1 cellular context compared by ENCODE assay signal in genomic region chr6:166387642-166388325, GRCh38.
A peak's percentile ranks its signal among the peaks of the same experiment; 100 is the strongest.
TF ChIP-seq lines count a peak whose summit lies in the region.

No MANE protein-coding gene starts in this region.

TF ChIP-seq in HepG2, 621 proteins besides CTCF, POLR2A, EP300 and RAD21 (continued from another document and continues in another):
- TF ChIP-seq MNT (IDR thresholded peaks at IDR 0.05) (no peak), TRIM22 (IDR thresholded peaks at IDR 0.05) (no peak), GPN1 (CRISPR knock-in tag; IDR thresholded peaks at IDR 0.05; ENCODE audit: borderline replicate concordance) (no peak), ZNF83 (CRISPR knock-in tag; IDR thresholded peaks at IDR 0.05; ENCODE audit: borderline replicate concordance) (no peak), LBX2 (CRISPR knock-in tag; IDR thresholded peaks at IDR 0.05; ENCODE audit: borderline replicate concordance) (no peak), ZNF343 (CRISPR knock-in tag; IDR thresholded peaks at IDR 0.05) (0 out of 2 replicates have a peak, but pooled peaks have one; percentile 47), ZNF878 (CRISPR knock-in tag; IDR thresholded peaks at IDR 0.05) (peak; percentile 89), PCBP2 (optimal IDR thresholded peaks at IDR 0.05; ENCODE audit: low read depth, low read length, poor library complexity, severe bottlenecking) (no peak), ZBTB43 (CRISPR knock-in tag; conservative IDR thresholded peaks at IDR 0.05) (peak; percentile 79), GMEB2 (CRISPR knock-in tag; IDR thresholded peaks at IDR 0.05; ENCODE audit: low read depth) (no peak), CEBPG (CRISPR knock-in tag; IDR thresholded peaks at IDR 0.05) (peak; percentile 96), ZSCAN12 (CRISPR knock-in tag; IDR thresholded peaks at IDR 0.05) (no peak), HBP1 (CRISPR knock-in tag; IDR thresholded peaks at IDR 0.05; ENCODE audit: low read depth) (peak; percentile 28; the same call in 1 of the 2 replicates), ZNF274 (CRISPR knock-in tag; IDR thresholded peaks at IDR 0.05) (no peak), ZNF839 (CRISPR knock-in tag; IDR thresholded peaks at IDR 0.05; ENCODE audit: borderline replicate concordance) (no peak), ZNF446 (CRISPR knock-in tag; IDR thresholded peaks at IDR 0.05) (no peak), PBX3 (CRISPR knock-in tag; IDR thresholded peaks at IDR 0.05; ENCODE audit: borderline replicate concordance) (no peak), ZNF800 (CRISPR knock-in tag; IDR thresholded peaks at IDR 0.05) (peak; percentile 80; the same call in 1 of the 2 replicates), ZFP91 (CRISPR knock-in tag; IDR thresholded peaks at IDR 0.05; ENCODE audit: borderline replicate concordance) (no peak; the same call in 1 of the 2 replicates), ZBTB37 (CRISPR knock-in tag; IDR thresholded peaks at IDR 0.05) (no peak; the same call in 1 of the 2 replicates), CERS6 (CRISPR knock-in tag; IDR thresholded peaks at IDR 0.05) (no peak), ZNF484 (CRISPR knock-in tag; IDR thresholded peaks at IDR 0.05; ENCODE audit: borderline replicate concordance, low read depth) (no peak), SOX5 (CRISPR knock-in tag; IDR thresholded peaks at IDR 0.05; ENCODE audit: borderline replicate concordance) (peak; percentile 82), GATAD2A (CRISPR knock-in tag; IDR thresholded peaks at IDR 0.05) (peak; percentile 98), CHCHD3 (CRISPR knock-in tag; IDR thresholded peaks at IDR 0.05) (no peak), LRRFIP1 (CRISPR knock-in tag; conservative IDR thresholded peaks at IDR 0.05) (no peak), ZNF710 (CRISPR knock-in tag; IDR thresholded peaks at IDR 0.05; ENCODE audit: borderline replicate concordance) (peak; percentile 67)
